ENCODE assay signal across 27 cellular contexts in the genomic region with DNA sequence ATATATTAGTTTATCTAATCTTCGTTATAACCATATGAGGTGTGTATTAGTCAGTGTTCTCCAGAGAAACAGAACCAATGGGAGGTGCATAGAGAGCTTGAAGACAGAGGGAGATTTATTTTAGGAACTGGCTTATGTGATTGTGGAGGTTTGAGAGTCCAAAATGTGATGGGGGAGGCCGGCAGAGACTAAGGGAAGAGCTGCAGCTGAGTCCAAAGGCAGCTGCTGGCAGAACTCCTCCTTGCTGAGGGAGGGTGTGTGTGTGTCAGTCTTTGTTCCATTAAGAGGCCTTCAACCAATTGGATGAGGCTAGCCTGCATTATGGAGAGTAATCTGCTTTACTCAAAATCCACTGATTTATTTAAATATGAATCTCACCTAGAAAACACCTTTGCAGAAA.
DNase-seq lines count a peak whose midpoint lies in the region; ATAC-seq and TF ChIP-seq lines count a peak whose summit lies in the region.
"Had no signal": no experiment of that assay in that cellular context is flagged by ENCODE, and none has a peak within 500 bp of the region (broad histone marks: within the 10 kb centered on the region; RNA-seq: fewer than 3 reads in every experiment).

No MANE protein-coding gene starts in this region.

- TF ChIP-seq POLR2A in suprapubic skin (IDR thresholded peaks at IDR 0.05), result no peak

- no peak for ATAC-seq in esophagus mucosa
- ATAC-seq: activated CD8-positive, alpha-beta T cell treated with anti-CD3 and anti-CD28 coated beads, Interleukin-2, amount 10 ng/mL, durations not matched to agents 7 days and 5 days; HepG2; right lobe of liver had no signal

- no peaks in the 10 kb centered on the region for H3K27me3 ChIP-seq in CD8-positive, alpha-beta memory T cell (ENCODE audit: insufficient read depth, low read length, poor library complexity, severe bottlenecking)
- H3K27me3 ChIP-seq in suprapubic skin, result no peaks in the 10 kb centered on the region
- H3K27me3 ChIP-seq: ovary, right lobe of liver had no signal

- peaks cover 0 to 2% (median 0%) of the 10 kb centered on the region in 3 donors for H3K36me3 Mint-ChIP-seq in CD8-positive, alpha-beta memory T cell
- no peaks in the 10 kb centered on the region for H3K36me3 Mint-ChIP-seq in nephron progenitor cell (ENCODE audit: low read depth)

- TF ChIP-seq EP300 in suprapubic skin (IDR thresholded peaks at IDR 0.05), result no peak

- peaks cover 23% of the 10 kb centered on the region for H3K4me1 ChIP-seq in CD8-positive, alpha-beta memory T cell (ENCODE audit: insufficient read depth, low read length)
- peaks cover 38% of the 10 kb centered on the region for H3K4me1 ChIP-seq in suprapubic skin
- H3K4me1 ChIP-seq: right lobe of liver had no signal

- in situ Hi-C loops in GM13977 (cut with MboI; ENCODE audit: low pct_unique_long_range_greater_than_20kb, low sequenced_read_pairs, unreplicated experiment), result no loop called here

- H3K4me1 Mint-ChIP-seq in CD8-positive, alpha-beta memory T cell, result peaks cover 14 to 32% (median 20%) of the 10 kb centered on the region in 3 donors
- peaks cover 64% of the 10 kb centered on the region for H3K4me1 Mint-ChIP-seq in nephron progenitor cell

- no peaks in the 10 kb centered on the region for H3K9me3 Mint-ChIP-seq in CD8-positive, alpha-beta memory T cell
- no peaks in the 10 kb centered on the region for H3K9me3 Mint-ChIP-seq in nephron progenitor cell
- H3K9me3 Mint-ChIP-seq: activated T-cell treated with anti-CD3 and anti-CD28 coated beads, Interleukin-2, amount 50 U/mL, for 24 hours had no signal

- no peaks in the 10 kb centered on the region for H3K9me3 ChIP-seq in CD8-positive, alpha-beta memory T cell (ENCODE audit: low read length)
- no peaks in the 10 kb centered on the region for H3K9me3 ChIP-seq in suprapubic skin
- H3K9me3 ChIP-seq: ovary, right lobe of liver, SK-N-SH, stomach had no signal

- POLR2A ChIA-PET in CD8-positive, alpha-beta memory T cell (lab: Charles Lee), result no interaction called here

- no peaks in the 10 kb centered on the region for H3K36me3 ChIP-seq in CD8-positive, alpha-beta memory T cell (ENCODE audit: insufficient read depth, low read length)
- no peaks in the 10 kb centered on the region for H3K36me3 ChIP-seq in suprapubic skin
- H3K36me3 ChIP-seq: cardiac muscle cell, ovary, right lobe of liver, stomach had no signal

- peak overlapping the region in 6 of 8 donors; percentile 27 to 77 (median 70) for H3K27ac Mint-ChIP-seq in CD8-positive, alpha-beta memory T cell
- H3K27ac Mint-ChIP-seq in nephron progenitor cell, result no peak overlapping the region
- H3K27ac Mint-ChIP-seq: activated CD8-positive, alpha-beta T cell treated with anti-CD3 and anti-CD28 coated beads, Interleukin-2, amount 10 ng/mL, durations not matched to agents 7 days and 5 days; activated T-cell treated with anti-CD3 and anti-CD28 coated beads, Interleukin-2, amount 50 U/mL, for 24 hours had no signal

- no peak for TF ChIP-seq CTCF in GM13977 (IDR thresholded peaks at IDR 0.05; ENCODE audit: extremely low read depth, insufficient read depth, missing control alignments)
- no peak for TF ChIP-seq CTCF in suprapubic skin (IDR thresholded peaks at IDR 0.05)
- no peak for TF ChIP-seq CTCF in nephron progenitor cell (IDR thresholded peaks at IDR 0.05)

- no peak for DNase-seq in CD8-positive, alpha-beta memory T cell
- DNase-seq in inferior parietal cortex (ENCODE audit: extremely low spot score) (peak; percentile 78), putamen (ENCODE audit: low spot score) (peak; percentile 81), GM13977 (ENCODE audit: low spot score) (no peak), suprapubic skin (ENCODE audit: low spot score in 2 of 2) (no peak), nephron progenitor cell (no peak)
- DNase-seq: activated CD4-positive, CD25-positive, alpha-beta regulatory T cell; activated CD8-positive, alpha-beta T cell treated with anti-CD3 and anti-CD28 coated beads, Interleukin-2, amount 10 ng/mL, durations not matched to agents 7 days and 5 days; activated T-cell treated with anti-CD3 and anti-CD28 coated beads, Interleukin-2, amount 50 U/mL, for 24 hours; dermis blood vessel endothelial cell; DMS 273 treated with DMSO at 0.1 percent for 48 hours; foreskin fibroblast; H7; NCI-H1417 treated with DMSO at 0.1 percent for 48 hours; NCI-H510A treated with DMSO at 0.1 percent for 48 hours; ovary; right lobe of liver; RPMI8226; stomach had no signal

- H3K27me3 Mint-ChIP-seq in CD8-positive, alpha-beta memory T cell, result no peaks in the 10 kb centered on the region
- H3K27me3 Mint-ChIP-seq in nephron progenitor cell (ENCODE audit: low read depth, poor library complexity), result peaks cover 39% of the 10 kb centered on the region

- H3K27ac ChIP-seq in CD8-positive, alpha-beta memory T cell (ENCODE audit: low read depth, low read length), result no peak overlapping the region
- H3K27ac ChIP-seq in angular gyrus (ENCODE audit: low read depth, low read length), result peak overlapping the region; percentile 86
- no peak overlapping the region for H3K27ac ChIP-seq in suprapubic skin
- H3K27ac ChIP-seq: C4-2B, cardiac muscle cell, hepatocyte, HL-60, ovary, right lobe of liver, stomach had no signal

- CTCF ChIA-PET in CD8-positive, alpha-beta memory T cell (lab: Charles Lee), result interaction anchor here (1.1 to 2.5 kb wide), 3 partner anchors 10 to 85 kb away, joined by 3 to 8 read pairs (median 6); no protein-coding TSS in a partner anchor

- H3K4me3 Mint-ChIP-seq in CD8-positive, alpha-beta memory T cell, result peak overlapping the region in 2 of 7 donors; percentile 44 to 61
- no peak overlapping the region for H3K4me3 Mint-ChIP-seq in nephron progenitor cell
- H3K4me3 Mint-ChIP-seq: activated CD8-positive, alpha-beta T cell treated with anti-CD3 and anti-CD28 coated beads, Interleukin-2, amount 10 ng/mL, durations not matched to agents 7 days and 5 days; activated T-cell treated with anti-CD3 and anti-CD28 coated beads, Interleukin-2, amount 50 U/mL, for 24 hours had no signal

- WGBS in suprapubic skin, result 64% methylated on average over 2 of the region's 2 CpGs

- no peak overlapping the region for H3K4me3 ChIP-seq in CD8-positive, alpha-beta memory T cell (ENCODE audit: low read length)
- no peak overlapping the region for H3K4me3 ChIP-seq in suprapubic skin
- H3K4me3 ChIP-seq: cardiac muscle cell, hepatocyte, ovary, right lobe of liver, stomach had no signal

Comparison
In these comparisons a context has a peak if more than half of its experiments do, and no peak if none do; other contexts are left out.
1. DNase-seq: peak in inferior parietal cortex (single experiment) and putamen (single experiment); none in CD8-positive, alpha-beta memory T cell (0 of 5), GM13977 (single experiment), suprapubic skin (0 of 2) and nephron progenitor cell (single experiment).